ENCODE assay signal across 16 cellular contexts in the genomic region with DNA sequence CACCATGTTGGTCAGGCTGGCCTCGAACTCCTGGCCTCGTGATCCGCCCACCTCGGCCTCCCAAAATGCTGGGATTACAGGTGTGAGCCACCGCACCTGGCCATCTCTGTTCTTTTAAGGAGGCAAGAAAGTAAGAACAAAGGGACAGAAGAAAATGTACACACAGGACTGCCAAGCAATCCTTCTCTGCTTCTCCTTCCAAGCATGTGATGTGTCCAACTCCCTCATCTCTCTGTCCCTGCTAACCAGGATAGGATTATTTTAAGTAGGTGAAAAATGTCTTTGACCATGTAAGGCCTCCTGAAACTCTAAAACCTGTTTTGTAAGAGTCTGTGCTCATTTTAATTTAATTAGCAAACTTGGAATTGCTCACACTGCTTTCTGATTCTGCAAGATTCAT.
"Had no signal": no experiment of that assay in that cellular context is flagged by ENCODE, and none has a peak within 500 bp of the region (broad histone marks: within the 10 kb centered on the region; RNA-seq: fewer than 3 reads in every experiment).

No MANE protein-coding gene starts in this region.

- H3K9me3 Mint-ChIP-seq: activated CD4-positive, alpha-beta T cell treated with anti-CD3 and anti-CD28 coated beads, Interleukin-2, amount 10 ng/mL, durations not matched to agents 7 days and 5 days; activated T-cell treated with anti-CD3 and anti-CD28 coated beads, Interleukin-2, amount 50 U/mL, for 72 hours; naive thymus-derived CD4-positive, alpha-beta T cell had no signal

- H3K4me3 Mint-ChIP-seq: activated CD4-positive, alpha-beta T cell treated with anti-CD3 and anti-CD28 coated beads, Interleukin-2, amount 10 ng/mL, durations not matched to agents 7 days and 5 days; activated naive CD8-positive, alpha-beta T cell; activated T-cell treated with anti-CD3 and anti-CD28 coated beads, Interleukin-2, amount 50 U/mL, for 72 hours; naive thymus-derived CD4-positive, alpha-beta T cell had no signal

- ATAC-seq: activated T-cell treated with anti-CD3 and anti-CD28 coated beads, Interleukin-2, amount 50 U/mL, for 72 hours; body of pancreas; stimulated activated naive CD8-positive, alpha-beta T cell treated with anti-CD3 and anti-CD28 coated beads, Interleukin-15, Interleukin-2, amounts not matched to agents 100 U/mL and 50 U/mL, for 24 hours had no signal

- H3K27me3 ChIP-seq: body of pancreas, heart left ventricle, neutrophil, tibial nerve had no signal

- H3K27ac Mint-ChIP-seq: activated CD4-positive, alpha-beta T cell treated with anti-CD3 and anti-CD28 coated beads, Interleukin-2, amount 10 ng/mL, durations not matched to agents 7 days and 5 days; activated naive CD8-positive, alpha-beta T cell; activated T-cell treated with anti-CD3 and anti-CD28 coated beads, Interleukin-2, amount 50 U/mL, for 72 hours had no signal

- H3K36me3 Mint-ChIP-seq: activated naive CD8-positive, alpha-beta T cell; naive thymus-derived CD4-positive, alpha-beta T cell had no signal

- H3K4me3 ChIP-seq: body of pancreas, heart left ventricle, lung, tibial nerve had no signal

- H3K27me3 Mint-ChIP-seq: activated naive CD8-positive, alpha-beta T cell had no signal

- H3K9me3 ChIP-seq: body of pancreas, heart left ventricle, neutrophil, tibial nerve had no signal

- H3K36me3 ChIP-seq: heart left ventricle, neutrophil, tibial nerve had no signal

- H3K27ac ChIP-seq: body of pancreas, neutrophil had no signal

- DNase-seq: activated CD4-positive, CD25-positive, alpha-beta regulatory T cell; activated CD8-positive, alpha-beta memory T cell treated with anti-CD3 and anti-CD28 coated beads, Interleukin-2, amount 50 U/mL, for 48 hours; activated gamma-delta T cell; amniotic stem cell; central memory CD4-positive, alpha-beta T cell; effector memory CD4-positive, alpha-beta T cell had no signal
